ENCODE assay signal across 9 cellular contexts in the genomic region with DNA sequence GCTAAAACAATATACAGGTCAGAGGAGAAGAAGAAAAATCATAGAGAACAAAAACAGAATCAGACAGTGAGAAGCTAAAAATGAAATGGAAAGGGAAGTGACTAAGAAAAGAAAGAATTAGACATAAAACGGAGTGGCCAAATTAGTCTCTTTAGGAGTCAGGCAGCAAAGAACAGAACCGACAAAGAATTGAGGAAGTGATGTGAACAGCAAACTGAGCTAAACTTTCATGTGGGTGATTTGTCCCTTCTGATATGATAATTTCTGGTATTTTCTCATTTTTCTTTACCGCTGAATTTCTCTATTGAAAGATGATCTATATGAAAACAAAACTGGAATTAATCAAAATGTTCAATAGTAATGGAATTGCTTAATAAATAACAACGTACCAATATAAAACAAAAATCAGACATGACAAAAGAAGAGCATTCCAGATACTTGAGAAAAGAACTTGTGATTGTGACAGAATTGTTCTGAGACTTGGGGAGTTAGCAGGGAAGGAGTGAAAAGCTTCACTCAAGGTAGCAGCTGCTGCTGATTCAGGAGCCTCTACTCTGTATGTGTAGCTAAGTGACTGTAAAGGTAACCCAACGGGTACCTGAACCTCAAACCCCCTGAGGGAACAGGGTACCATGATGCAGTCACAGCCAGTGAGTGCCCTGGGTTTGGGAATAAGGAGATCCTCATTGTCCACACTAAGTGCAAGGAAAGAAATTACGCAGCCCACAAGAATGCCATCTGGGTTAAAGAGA. TPM values are rescaled to one million over a fixed set of nuclear protein-coding genes. Genes with fewer than 3 reads are reported as not detected.
DNase-seq lines count a peak whose midpoint lies in the region; ATAC-seq and TF ChIP-seq lines count a peak whose summit lies in the region.
"Had no signal": no experiment of that assay in that cellular context is flagged by ENCODE, and none has a peak within 500 bp of the region (broad histone marks: within the 10 kb centered on the region; RNA-seq: fewer than 3 reads in every experiment).

No MANE protein-coding gene starts in this region.

- no peak overlapping the region for H3K4me3 ChIP-seq in GM06990 (replicated peaks; ENCODE audit: low read depth, low read length)
- H3K4me3 ChIP-seq: PC-9 had no signal

- peaks cover 69% of the 10 kb centered on the region for H3K4me1 Mint-ChIP-seq in activated CD4-positive, alpha-beta memory T cell treated with anti-CD3 and anti-CD28 coated beads for 36 hours (ENCODE audit: low read depth)

- CTCF ChIA-PET in activated CD4-positive, alpha-beta memory T cell treated with anti-CD3 and anti-CD28 coated beads for 36 hours (lab: Charles Lee), result interaction anchor here (1.1 to 2.9 kb wide), 3 partner anchors 10 to 47 kb away, joined by 3 to 10 read pairs (median 8); no protein-coding TSS in a partner anchor

- H3K36me3 Mint-ChIP-seq in activated CD4-positive, alpha-beta memory T cell treated with anti-CD3 and anti-CD28 coated beads for 36 hours, result peaks cover 20% of the 10 kb centered on the region

- DNase-seq in GM06990 (ENCODE audit: extremely low read depth, insufficient read length) (peak; percentile 27), NCI-H345 (lab: John Stamatoyannopoulos, UW) (no peak), NCI-H2107 treated with DMSO at 0.1 percent for 48 hours (lab: John Stamatoyannopoulos, UW; ENCODE audit: unreplicated experiment) (no peak), globus pallidus (ENCODE audit: low spot score) (no peak), hippocampal formation (lab: John Stamatoyannopoulos, UW) (no peak)
- no peak for DNase-seq in activated CD4-positive, alpha-beta memory T cell treated with anti-CD3 and anti-CD28 coated beads for 36 hours
- DNase-seq: PC-9 had no signal

- TF ChIP-seq CTCF in GM06990 (IDR thresholded peaks at IDR 0.05; ENCODE audit: insufficient read depth, low read length, poor library complexity, severe bottlenecking), result no peak

- POLR2A ChIA-PET in activated CD4-positive, alpha-beta memory T cell treated with anti-CD3 and anti-CD28 coated beads for 36 hours (lab: Charles Lee), result interaction anchor here (0.9 to 1.1 kb wide), 2 partner anchors 10 kb away, joined by 4 to 5 read pairs; no protein-coding TSS in a partner anchor

- H3K27ac Mint-ChIP-seq in activated CD4-positive, alpha-beta memory T cell treated with anti-CD3 and anti-CD28 coated beads for 36 hours, result peak overlapping the region; percentile 47

- H3K36me3 ChIP-seq in GM06990 (ENCODE audit: control insufficient read depth, insufficient read depth, low read length), result no peaks in the 10 kb centered on the region; the same call in 1 of the 2 replicates

- ATAC-seq in GM19043 (IDR thresholded peaks at IDR 0.05; ENCODE audit: low read depth, unreplicated experiment) (peak; percentile 69), HG03064 (IDR thresholded peaks at IDR 0.05; ENCODE audit: low read depth, unreplicated experiment) (peak; percentile 83)

- no peaks in the 10 kb centered on the region for H3K27me3 Mint-ChIP-seq in activated CD4-positive, alpha-beta memory T cell treated with anti-CD3 and anti-CD28 coated beads for 36 hours

- H3K27me3 ChIP-seq in GM06990 (replicated peaks; ENCODE audit: control insufficient read depth, insufficient read depth, low read length), result no peaks in the 10 kb centered on the region

- H3K4me3 Mint-ChIP-seq in activated CD4-positive, alpha-beta memory T cell treated with anti-CD3 and anti-CD28 coated beads for 36 hours, result peak overlapping the region; percentile 13

- intact Hi-C loops in activated CD4-positive, alpha-beta memory T cell treated with anti-CD3 and anti-CD28 coated beads for 36 hours (cut with micrococcal nuclease), result loop anchor here (1.0 to 5.0 kb wide), 3 partner anchors 8 to 825 kb away; no protein-coding TSS in a partner anchor

- no peaks in the 10 kb centered on the region for H3K9me3 Mint-ChIP-seq in activated CD4-positive, alpha-beta memory T cell treated with anti-CD3 and anti-CD28 coated beads for 36 hours

RNA-seq across cellular contexts. Expression of a gene that starts 8.8 kb away (rescaled TPM):
- total RNA-seq in activated CD4-positive, alpha-beta memory T cell treated with anti-CD3 and anti-CD28 coated beads for 36 hours, result 10 to 100 TPM; 35.6 TPM
